Comparison of ENCODE assay signal across 1 cellular context in the genomic region with DNA sequence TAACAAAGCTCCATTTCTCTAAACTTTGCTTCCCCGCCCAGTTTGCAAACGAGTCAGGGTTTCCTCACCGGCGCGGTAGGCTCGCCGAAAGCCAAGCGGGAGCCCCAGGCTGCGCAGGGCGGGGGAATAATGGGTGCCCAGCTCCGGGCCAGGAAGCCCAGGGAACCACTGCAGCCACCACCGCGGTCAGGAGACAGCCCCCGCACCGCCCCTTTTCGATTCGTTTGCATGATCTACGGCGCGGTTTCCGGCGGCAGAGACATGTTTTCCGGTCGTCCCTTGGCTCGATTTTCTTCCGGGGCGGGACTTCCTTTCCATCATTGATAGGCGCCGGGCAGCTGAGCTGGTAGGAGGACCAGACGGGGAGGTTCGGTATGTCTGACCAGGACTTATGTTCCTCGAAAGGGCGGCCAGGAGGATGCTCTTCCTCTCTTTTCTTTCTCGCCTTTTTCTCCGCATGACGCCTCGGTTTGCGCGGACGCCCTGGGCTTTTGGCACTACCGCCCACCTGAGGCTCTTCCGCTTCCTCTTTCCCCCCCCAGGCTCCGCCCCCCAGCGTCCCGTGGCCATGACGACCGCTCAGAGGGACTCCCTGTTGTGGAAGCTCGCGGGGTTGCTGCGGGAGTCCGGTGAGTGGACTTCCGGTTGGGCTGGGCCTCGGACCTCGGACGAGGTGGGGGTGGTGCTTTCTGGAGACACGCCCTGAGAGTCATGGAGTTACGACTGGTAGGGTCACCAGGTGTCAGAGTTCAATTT.
A peak's percentile ranks its signal among the peaks of the same experiment; 100 is the strongest.
TF ChIP-seq lines count a peak whose summit lies in the region.

A gene with protein sequence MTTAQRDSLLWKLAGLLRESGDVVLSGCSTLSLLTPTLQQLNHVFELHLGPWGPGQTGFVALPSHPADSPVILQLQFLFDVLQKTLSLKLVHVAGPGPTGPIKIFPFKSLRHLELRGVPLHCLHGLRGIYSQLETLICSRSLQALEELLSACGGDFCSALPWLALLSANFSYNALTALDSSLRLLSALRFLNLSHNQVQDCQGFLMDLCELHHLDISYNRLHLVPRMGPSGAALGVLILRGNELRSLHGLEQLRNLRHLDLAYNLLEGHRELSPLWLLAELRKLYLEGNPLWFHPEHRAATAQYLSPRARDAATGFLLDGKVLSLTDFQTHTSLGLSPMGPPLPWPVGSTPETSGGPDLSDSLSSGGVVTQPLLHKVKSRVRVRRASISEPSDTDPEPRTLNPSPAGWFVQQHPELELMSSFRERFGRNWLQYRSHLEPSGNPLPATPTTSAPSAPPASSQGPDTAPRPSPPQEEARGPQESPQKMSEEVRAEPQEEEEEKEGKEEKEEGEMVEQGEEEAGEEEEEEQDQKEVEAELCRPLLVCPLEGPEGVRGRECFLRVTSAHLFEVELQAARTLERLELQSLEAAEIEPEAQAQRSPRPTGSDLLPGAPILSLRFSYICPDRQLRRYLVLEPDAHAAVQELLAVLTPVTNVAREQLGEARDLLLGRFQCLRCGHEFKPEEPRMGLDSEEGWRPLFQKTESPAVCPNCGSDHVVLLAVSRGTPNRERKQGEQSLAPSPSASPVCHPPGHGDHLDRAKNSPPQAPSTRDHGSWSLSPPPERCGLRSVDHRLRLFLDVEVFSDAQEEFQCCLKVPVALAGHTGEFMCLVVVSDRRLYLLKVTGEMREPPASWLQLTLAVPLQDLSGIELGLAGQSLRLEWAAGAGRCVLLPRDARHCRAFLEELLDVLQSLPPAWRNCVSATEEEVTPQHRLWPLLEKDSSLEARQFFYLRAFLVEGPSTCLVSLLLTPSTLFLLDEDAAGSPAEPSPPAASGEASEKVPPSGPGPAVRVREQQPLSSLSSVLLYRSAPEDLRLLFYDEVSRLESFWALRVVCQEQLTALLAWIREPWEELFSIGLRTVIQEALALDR (plus strand): TSS at position 306 of the 756 bp plus-strand sequence. CDS start 263 bp downstream, at position 569.

TF ChIP-seq in HCT116, 20 proteins besides CTCF, POLR2A, EP300 and RAD21 (continued from another document):
- TF ChIP-seq, protein P1, sequence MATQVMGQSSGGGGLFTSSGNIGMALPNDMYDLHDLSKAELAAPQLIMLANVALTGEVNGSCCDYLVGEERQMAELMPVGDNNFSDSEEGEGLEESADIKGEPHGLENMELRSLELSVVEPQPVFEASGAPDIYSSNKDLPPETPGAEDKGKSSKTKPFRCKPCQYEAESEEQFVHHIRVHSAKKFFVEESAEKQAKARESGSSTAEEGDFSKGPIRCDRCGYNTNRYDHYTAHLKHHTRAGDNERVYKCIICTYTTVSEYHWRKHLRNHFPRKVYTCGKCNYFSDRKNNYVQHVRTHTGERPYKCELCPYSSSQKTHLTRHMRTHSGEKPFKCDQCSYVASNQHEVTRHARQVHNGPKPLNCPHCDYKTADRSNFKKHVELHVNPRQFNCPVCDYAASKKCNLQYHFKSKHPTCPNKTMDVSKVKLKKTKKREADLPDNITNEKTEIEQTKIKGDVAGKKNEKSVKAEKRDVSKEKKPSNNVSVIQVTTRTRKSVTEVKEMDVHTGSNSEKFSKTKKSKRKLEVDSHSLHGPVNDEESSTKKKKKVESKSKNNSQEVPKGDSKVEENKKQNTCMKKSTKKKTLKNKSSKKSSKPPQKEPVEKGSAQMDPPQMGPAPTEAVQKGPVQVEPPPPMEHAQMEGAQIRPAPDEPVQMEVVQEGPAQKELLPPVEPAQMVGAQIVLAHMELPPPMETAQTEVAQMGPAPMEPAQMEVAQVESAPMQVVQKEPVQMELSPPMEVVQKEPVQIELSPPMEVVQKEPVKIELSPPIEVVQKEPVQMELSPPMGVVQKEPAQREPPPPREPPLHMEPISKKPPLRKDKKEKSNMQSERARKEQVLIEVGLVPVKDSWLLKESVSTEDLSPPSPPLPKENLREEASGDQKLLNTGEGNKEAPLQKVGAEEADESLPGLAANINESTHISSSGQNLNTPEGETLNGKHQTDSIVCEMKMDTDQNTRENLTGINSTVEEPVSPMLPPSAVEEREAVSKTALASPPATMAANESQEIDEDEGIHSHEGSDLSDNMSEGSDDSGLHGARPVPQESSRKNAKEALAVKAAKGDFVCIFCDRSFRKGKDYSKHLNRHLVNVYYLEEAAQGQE (IDR thresholded peaks at IDR 0.05; ENCODE audit: low read depth), result no peak
- TF ChIP-seq TCF7L2 (IDR thresholded peaks at IDR 0.05; ENCODE audit: borderline replicate concordance, extremely low read depth, insufficient read depth, insufficient read length), result peak; percentile 13
- TF ChIP-seq, protein P2, sequence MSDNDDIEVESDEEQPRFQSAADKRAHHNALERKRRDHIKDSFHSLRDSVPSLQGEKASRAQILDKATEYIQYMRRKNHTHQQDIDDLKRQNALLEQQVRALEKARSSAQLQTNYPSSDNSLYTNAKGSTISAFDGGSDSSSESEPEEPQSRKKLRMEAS (IDR thresholded peaks at IDR 0.05), result peak; percentile 87
- TF ChIP-seq CEBPB (IDR thresholded peaks at IDR 0.05; ENCODE audit: low read depth), result no peak
- peak; percentile 85 for TF ChIP-seq SRF (IDR thresholded peaks at IDR 0.05; ENCODE audit: low read depth)
- no peak for TF ChIP-seq ZFX (IDR thresholded peaks at IDR 0.05)
- no peak for TF ChIP-seq EZH2 (IDR thresholded peaks at IDR 0.05)
- TF ChIP-seq ZNF274 (IDR thresholded peaks at IDR 0.05; ENCODE audit: low read depth, low read length), result no peak
- peak; percentile 83 for TF ChIP-seq EGR1 (IDR thresholded peaks at IDR 0.05; ENCODE audit: low read depth)
- peak; percentile 97 for TF ChIP-seq POLR2AphosphoS5 (IDR thresholded peaks at IDR 0.05; ENCODE audit: low read depth, low read length)
- TF ChIP-seq, protein P3, sequence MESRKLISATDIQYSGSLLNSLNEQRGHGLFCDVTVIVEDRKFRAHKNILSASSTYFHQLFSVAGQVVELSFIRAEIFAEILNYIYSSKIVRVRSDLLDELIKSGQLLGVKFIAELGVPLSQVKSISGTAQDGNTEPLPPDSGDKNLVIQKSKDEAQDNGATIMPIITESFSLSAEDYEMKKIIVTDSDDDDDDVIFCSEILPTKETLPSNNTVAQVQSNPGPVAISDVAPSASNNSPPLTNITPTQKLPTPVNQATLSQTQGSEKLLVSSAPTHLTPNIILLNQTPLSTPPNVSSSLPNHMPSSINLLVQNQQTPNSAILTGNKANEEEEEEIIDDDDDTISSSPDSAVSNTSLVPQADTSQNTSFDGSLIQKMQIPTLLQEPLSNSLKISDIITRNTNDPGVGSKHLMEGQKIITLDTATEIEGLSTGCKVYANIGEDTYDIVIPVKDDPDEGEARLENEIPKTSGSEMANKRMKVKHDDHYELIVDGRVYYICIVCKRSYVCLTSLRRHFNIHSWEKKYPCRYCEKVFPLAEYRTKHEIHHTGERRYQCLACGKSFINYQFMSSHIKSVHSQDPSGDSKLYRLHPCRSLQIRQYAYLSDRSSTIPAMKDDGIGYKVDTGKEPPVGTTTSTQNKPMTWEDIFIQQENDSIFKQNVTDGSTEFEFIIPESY (IDR thresholded peaks at IDR 0.05; ENCODE audit: extremely low read depth, insufficient replicate concordance, low read length), result peak; percentile 88
- peak; percentile 96 for TF ChIP-seq ELF1 (IDR thresholded peaks at IDR 0.05; ENCODE audit: borderline replicate concordance, low read depth)
- peak; percentile 78; the same call in 1 of the 2 replicates for TF ChIP-seq SP1 (IDR thresholded peaks at IDR 0.05; ENCODE audit: low read depth)
- no peak for TF ChIP-seq JUND (IDR thresholded peaks at IDR 0.05)
- TF ChIP-seq EZH2phosphoT487 (IDR thresholded peaks at IDR 0.05; ENCODE audit: borderline replicate concordance), result no peak
- TF ChIP-seq, protein P4, sequence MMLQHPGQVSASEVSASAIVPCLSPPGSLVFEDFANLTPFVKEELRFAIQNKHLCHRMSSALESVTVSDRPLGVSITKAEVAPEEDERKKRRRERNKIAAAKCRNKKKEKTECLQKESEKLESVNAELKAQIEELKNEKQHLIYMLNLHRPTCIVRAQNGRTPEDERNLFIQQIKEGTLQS (IDR thresholded peaks at IDR 0.05), result no peak
- no peak for TF ChIP-seq FOSL1 (IDR thresholded peaks at IDR 0.05; ENCODE audit: low read depth)
- no peak; the same call in 1 of the 2 replicates for TF ChIP-seq CBX3 (IDR thresholded peaks at IDR 0.05; ENCODE audit: low read depth)
- TF ChIP-seq SIN3A (IDR thresholded peaks at IDR 0.05; ENCODE audit: low read depth), result peak; percentile 72; the same call in 1 of the 2 replicates
